1 cellular context compared by ENCODE assay signal in genomic region chr5:1294839-1295649, GRCh38.
TF ChIP-seq lines count a peak whose summit lies in the region.

Gene TERT (minus strand): TSS chr5:1295068. CDS start chr5:1294989, 79 bp downstream.

TF ChIP-seq in HepG2, 621 proteins besides CTCF, POLR2A, EP300 and RAD21 (continued from another document and continues in another):
- no peak for TF ChIP-seq CSRNP2 (CRISPR knock-in tag; conservative IDR thresholded peaks at IDR 0.05; ENCODE audit: low read depth)
- TF ChIP-seq GABPA (IDR thresholded peaks at IDR 0.05; ENCODE audit: low read depth, low read length): peak; percentile 51; the same call in 1 of the 2 replicates
- peak; percentile 77 for TF ChIP-seq GABPA (CRISPR knock-in tag; IDR thresholded peaks at IDR 0.05; ENCODE audit: low read depth)
- TF ChIP-seq ZNF230 (CRISPR knock-in tag; IDR thresholded peaks at IDR 0.05): no peak
- no peak for TF ChIP-seq ZNF33B (CRISPR knock-in tag; IDR thresholded peaks at IDR 0.05)
- TF ChIP-seq ZNF564 (CRISPR knock-in tag; IDR thresholded peaks at IDR 0.05): peak; percentile 41; the same call in 1 of the 2 replicates
- TF ChIP-seq PRMT3 (CRISPR knock-in tag; IDR thresholded peaks at IDR 0.05; ENCODE audit: borderline replicate concordance, low read depth): no peak
- 0 out of 2 replicates have a peak, but pooled peaks have one; percentile 16 for TF ChIP-seq SP4 (CRISPR knock-in tag; IDR thresholded peaks at IDR 0.05)
- TF ChIP-seq ZNF777 (CRISPR knock-in tag; IDR thresholded peaks at IDR 0.05): peak; percentile 10; the same call in 1 of the 2 replicates
- TF ChIP-seq, protein P1, sequence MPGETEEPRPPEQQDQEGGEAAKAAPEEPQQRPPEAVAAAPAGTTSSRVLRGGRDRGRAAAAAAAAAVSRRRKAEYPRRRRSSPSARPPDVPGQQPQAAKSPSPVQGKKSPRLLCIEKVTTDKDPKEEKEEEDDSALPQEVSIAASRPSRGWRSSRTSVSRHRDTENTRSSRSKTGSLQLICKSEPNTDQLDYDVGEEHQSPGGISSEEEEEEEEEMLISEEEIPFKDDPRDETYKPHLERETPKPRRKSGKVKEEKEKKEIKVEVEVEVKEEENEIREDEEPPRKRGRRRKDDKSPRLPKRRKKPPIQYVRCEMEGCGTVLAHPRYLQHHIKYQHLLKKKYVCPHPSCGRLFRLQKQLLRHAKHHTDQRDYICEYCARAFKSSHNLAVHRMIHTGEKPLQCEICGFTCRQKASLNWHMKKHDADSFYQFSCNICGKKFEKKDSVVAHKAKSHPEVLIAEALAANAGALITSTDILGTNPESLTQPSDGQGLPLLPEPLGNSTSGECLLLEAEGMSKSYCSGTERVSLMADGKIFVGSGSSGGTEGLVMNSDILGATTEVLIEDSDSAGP (CRISPR knock-in tag; IDR thresholded peaks at IDR 0.05; ENCODE audit: borderline replicate concordance): no peak
- no peak; the same call in 1 of the 2 replicates for TF ChIP-seq ZNF776 (CRISPR knock-in tag; IDR thresholded peaks at IDR 0.05)
- peak; percentile 98 for TF ChIP-seq MXD4 (CRISPR knock-in tag; IDR thresholded peaks at IDR 0.05)
- TF ChIP-seq KLF12 (CRISPR knock-in tag; IDR thresholded peaks at IDR 0.05; ENCODE audit: borderline replicate concordance): 0 out of 2 replicates have a peak, but pooled peaks have one; percentile 28
- no peak for TF ChIP-seq ZNF709 (CRISPR knock-in tag; IDR thresholded peaks at IDR 0.05)
- TF ChIP-seq HIVEP1 (CRISPR knock-in tag; IDR thresholded peaks at IDR 0.05): no peak
- TF ChIP-seq NR2F2 (IDR thresholded peaks at IDR 0.05; ENCODE audit: borderline replicate concordance, low read depth): no peak
- peak; percentile 55 for TF ChIP-seq ZFY (CRISPR knock-in tag; IDR thresholded peaks at IDR 0.05)
- no peak for TF ChIP-seq NFE2L2 (IDR thresholded peaks at IDR 0.05; ENCODE audit: low read length)
- no peak for TF ChIP-seq ZNF225 (CRISPR knock-in tag; IDR thresholded peaks at IDR 0.05)
- TF ChIP-seq, protein P2, sequence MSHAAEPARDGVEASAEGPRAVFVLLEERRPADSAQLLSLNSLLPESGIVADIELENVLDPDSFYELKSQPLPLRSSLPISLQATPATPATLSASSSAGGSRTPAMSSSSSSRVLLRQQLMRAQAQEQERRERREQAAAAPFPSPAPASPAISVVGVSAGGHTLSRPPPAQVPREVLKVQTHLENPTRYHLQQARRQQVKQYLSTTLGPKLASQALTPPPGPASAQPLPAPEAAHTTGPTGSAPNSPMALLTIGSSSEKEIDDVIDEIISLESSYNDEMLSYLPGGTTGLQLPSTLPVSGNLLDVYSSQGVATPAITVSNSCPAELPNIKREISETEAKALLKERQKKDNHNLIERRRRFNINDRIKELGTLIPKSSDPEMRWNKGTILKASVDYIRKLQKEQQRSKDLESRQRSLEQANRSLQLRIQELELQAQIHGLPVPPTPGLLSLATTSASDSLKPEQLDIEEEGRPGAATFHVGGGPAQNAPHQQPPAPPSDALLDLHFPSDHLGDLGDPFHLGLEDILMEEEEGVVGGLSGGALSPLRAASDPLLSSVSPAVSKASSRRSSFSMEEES (CRISPR knock-in tag; IDR thresholded peaks at IDR 0.05): no peak
- 0 out of 2 replicates have a peak, but pooled peaks have one; percentile 36 for TF ChIP-seq ZSCAN21 (CRISPR knock-in tag; IDR thresholded peaks at IDR 0.05; ENCODE audit: borderline replicate concordance)
- no peak for TF ChIP-seq PCBP1 (IDR thresholded peaks at IDR 0.05; ENCODE audit: borderline replicate concordance, low read depth, low read length)
- no peak for TF ChIP-seq SNRNP70 (IDR thresholded peaks at IDR 0.05; ENCODE audit: low read depth, low read length)
- TF ChIP-seq KAT8 (CRISPR knock-in tag; IDR thresholded peaks at IDR 0.05): no peak
- no peak for TF ChIP-seq HOXD1 (CRISPR knock-in tag; IDR thresholded peaks at IDR 0.05)
- TF ChIP-seq, protein P3, sequence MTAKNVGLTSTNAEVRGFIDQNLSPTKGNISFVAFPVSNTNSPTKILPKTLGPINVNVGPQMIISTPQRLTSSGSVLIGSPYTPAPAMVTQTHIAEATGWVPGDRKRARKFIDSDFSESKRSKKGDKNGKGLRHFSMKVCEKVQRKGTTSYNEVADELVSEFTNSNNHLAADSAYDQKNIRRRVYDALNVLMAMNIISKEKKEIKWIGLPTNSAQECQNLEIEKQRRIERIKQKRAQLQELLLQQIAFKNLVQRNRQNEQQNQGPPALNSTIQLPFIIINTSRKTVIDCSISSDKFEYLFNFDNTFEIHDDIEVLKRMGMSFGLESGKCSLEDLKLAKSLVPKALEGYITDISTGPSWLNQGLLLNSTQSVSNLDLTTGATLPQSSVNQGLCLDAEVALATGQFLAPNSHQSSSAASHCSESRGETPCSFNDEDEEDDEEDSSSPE (CRISPR knock-in tag; IDR thresholded peaks at IDR 0.05): peak; percentile 71
- no peak for TF ChIP-seq MAZ (IDR thresholded peaks at IDR 0.05; ENCODE audit: borderline replicate concordance, low read depth, low read length)
- TF ChIP-seq MAZ (CRISPR knock-in tag; IDR thresholded peaks at IDR 0.05; ENCODE audit: low read depth): 0 out of 2 replicates have a peak, but pooled peaks have one; percentile 35
- peak; percentile 26; the same call in 1 of the 2 replicates for TF ChIP-seq SP2 (CRISPR knock-in tag; IDR thresholded peaks at IDR 0.05)
- TF ChIP-seq ZNF543 (CRISPR knock-in tag; IDR thresholded peaks at IDR 0.05): no peak
- peak; percentile 24 for TF ChIP-seq HNRNPK (IDR thresholded peaks at IDR 0.05; ENCODE audit: low read depth, low read length, poor library complexity, severe bottlenecking)
- TF ChIP-seq ZBTB2 (CRISPR knock-in tag; IDR thresholded peaks at IDR 0.05; ENCODE audit: low read depth): peak; percentile 32; the same call in 1 of the 2 replicates
- TF ChIP-seq, protein P4, sequence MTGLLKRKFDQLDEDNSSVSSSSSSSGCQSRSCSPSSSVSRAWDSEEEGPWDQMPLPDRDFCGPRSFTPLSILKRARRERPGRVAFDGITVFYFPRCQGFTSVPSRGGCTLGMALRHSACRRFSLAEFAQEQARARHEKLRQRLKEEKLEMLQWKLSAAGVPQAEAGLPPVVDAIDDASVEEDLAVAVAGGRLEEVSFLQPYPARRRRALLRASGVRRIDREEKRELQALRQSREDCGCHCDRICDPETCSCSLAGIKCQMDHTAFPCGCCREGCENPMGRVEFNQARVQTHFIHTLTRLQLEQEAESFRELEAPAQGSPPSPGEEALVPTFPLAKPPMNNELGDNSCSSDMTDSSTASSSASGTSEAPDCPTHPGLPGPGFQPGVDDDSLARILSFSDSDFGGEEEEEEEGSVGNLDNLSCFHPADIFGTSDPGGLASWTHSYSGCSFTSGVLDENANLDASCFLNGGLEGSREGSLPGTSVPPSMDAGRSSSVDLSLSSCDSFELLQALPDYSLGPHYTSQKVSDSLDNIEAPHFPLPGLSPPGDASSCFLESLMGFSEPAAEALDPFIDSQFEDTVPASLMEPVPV (CRISPR knock-in tag; IDR thresholded peaks at IDR 0.05): 0 out of 2 replicates have a peak, but pooled peaks have one; percentile 38
- no peak for TF ChIP-seq ZNF672 (CRISPR knock-in tag; IDR thresholded peaks at IDR 0.05)
- no peak for TF ChIP-seq E2F1 (CRISPR knock-in tag; IDR thresholded peaks at IDR 0.05)
- TF ChIP-seq, protein P5, sequence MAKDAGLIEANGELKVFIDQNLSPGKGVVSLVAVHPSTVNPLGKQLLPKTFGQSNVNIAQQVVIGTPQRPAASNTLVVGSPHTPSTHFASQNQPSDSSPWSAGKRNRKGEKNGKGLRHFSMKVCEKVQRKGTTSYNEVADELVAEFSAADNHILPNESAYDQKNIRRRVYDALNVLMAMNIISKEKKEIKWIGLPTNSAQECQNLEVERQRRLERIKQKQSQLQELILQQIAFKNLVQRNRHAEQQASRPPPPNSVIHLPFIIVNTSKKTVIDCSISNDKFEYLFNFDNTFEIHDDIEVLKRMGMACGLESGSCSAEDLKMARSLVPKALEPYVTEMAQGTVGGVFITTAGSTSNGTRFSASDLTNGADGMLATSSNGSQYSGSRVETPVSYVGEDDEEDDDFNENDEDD (CRISPR knock-in tag; IDR thresholded peaks at IDR 0.05; ENCODE audit: borderline replicate concordance): peak; percentile 76; the same call in 1 of the 2 replicates
- TF ChIP-seq ZMYM2 (CRISPR knock-in tag; IDR thresholded peaks at IDR 0.05): no peak
- no peak for TF ChIP-seq RXRB (CRISPR knock-in tag; IDR thresholded peaks at IDR 0.05; ENCODE audit: borderline replicate concordance)
- no peak for TF ChIP-seq TOPORS (CRISPR knock-in tag; IDR thresholded peaks at IDR 0.05)
- peak; percentile 64; the same call in 1 of the 2 replicates for TF ChIP-seq HDAC1 (CRISPR knock-in tag; IDR thresholded peaks at IDR 0.05)
- TF ChIP-seq ERF (CRISPR knock-in tag; IDR thresholded peaks at IDR 0.05): no peak
- no peak for TF ChIP-seq ZNF205 (CRISPR knock-in tag; IDR thresholded peaks at IDR 0.05)
- TF ChIP-seq, protein P6, sequence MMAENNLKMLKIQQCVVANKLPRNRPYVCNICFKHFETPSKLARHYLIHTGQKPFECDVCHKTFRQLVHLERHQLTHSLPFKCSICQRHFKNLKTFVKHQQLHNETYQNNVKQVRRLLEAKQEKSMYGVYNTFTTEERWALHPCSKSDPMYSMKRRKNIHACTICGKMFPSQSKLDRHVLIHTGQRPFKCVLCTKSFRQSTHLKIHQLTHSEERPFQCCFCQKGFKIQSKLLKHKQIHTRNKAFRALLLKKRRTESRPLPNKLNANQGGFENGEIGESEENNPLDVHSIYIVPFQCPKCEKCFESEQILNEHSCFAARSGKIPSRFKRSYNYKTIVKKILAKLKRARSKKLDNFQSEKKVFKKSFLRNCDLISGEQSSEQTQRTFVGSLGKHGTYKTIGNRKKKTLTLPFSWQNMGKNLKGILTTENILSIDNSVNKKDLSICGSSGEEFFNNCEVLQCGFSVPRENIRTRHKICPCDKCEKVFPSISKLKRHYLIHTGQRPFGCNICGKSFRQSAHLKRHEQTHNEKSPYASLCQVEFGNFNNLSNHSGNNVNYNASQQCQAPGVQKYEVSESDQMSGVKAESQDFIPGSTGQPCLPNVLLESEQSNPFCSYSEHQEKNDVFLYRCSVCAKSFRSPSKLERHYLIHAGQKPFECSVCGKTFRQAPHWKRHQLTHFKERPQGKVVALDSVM (CRISPR knock-in tag; IDR thresholded peaks at IDR 0.05): no peak
- no peak for TF ChIP-seq ZNF792 (CRISPR knock-in tag; IDR thresholded peaks at IDR 0.05)
- 0 out of 2 replicates have a peak, but pooled peaks have one; percentile 28 for TF ChIP-seq YEATS4 (CRISPR knock-in tag; IDR thresholded peaks at IDR 0.05; ENCODE audit: borderline replicate concordance)
- TF ChIP-seq CHD4 (IDR thresholded peaks at IDR 0.05; ENCODE audit: borderline replicate concordance, low read length): no peak
- TF ChIP-seq, protein P7, sequence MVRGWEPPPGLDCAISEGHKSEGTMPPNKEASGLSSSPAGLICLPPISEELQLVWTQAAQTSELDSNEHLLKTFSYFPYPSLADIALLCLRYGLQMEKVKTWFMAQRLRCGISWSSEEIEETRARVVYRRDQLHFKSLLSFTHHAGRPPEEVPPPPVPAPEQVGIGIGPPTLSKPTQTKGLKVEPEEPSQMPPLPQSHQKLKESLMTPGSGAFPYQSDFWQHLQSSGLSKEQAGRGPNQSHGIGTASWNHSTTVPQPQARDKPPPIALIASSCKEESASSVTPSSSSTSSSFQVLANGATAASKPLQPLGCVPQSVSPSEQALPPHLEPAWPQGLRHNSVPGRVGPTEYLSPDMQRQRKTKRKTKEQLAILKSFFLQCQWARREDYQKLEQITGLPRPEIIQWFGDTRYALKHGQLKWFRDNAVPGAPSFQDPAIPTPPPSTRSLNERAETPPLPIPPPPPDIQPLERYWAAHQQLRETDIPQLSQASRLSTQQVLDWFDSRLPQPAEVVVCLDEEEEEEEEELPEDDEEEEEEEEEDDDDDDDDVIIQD (CRISPR knock-in tag; IDR thresholded peaks at IDR 0.05; ENCODE audit: low read depth): no peak
- no peak for TF ChIP-seq SRSF4 (IDR thresholded peaks at IDR 0.05; ENCODE audit: low read depth, low read length, poor library complexity, severe bottlenecking)
